In genomic region chr16:11612110-11612981, GRCh38 we compare ENCODE assay signal across 12 cellular contexts. TPM values are rescaled to one million over a fixed set of nuclear protein-coding genes. Genes with fewer than 3 reads are reported as not detected.
DNase-seq lines count a peak whose midpoint lies in the region; ATAC-seq and TF ChIP-seq lines count a peak whose summit lies in the region.
"Had no signal": no experiment of that assay in that cellular context is flagged by ENCODE, and none has a peak within 500 bp of the region (broad histone marks: within the 10 kb centered on the region; RNA-seq: fewer than 3 reads in every experiment).

No MANE protein-coding gene starts in this region.

- H2BK5ac ChIP-seq in neuronal stem cell (ENCODE audit: low read length), result no peak overlapping the region

- H3K9me3 ChIP-seq in OCI-LY1 (ENCODE audit: low read length), result no peaks in the 10 kb centered on the region
- H3K9me3 ChIP-seq in neuronal stem cell (replicated peaks in 1 of 2; ENCODE audit: control insufficient read depth in 2 of 2, insufficient read depth in 1 of 2, low read depth in 1 of 2, low read length in 2 of 2), result no peaks in the 10 kb centered on the region

- H2BK12ac ChIP-seq in neuronal stem cell (ENCODE audit: low read length), result no peak overlapping the region

- CTCF ChIA-PET in GM10248 (lab: Yijun Ruan, JAX), result interaction anchor here (0.6 to 2.0 kb wide), 5 partner anchors 15 to 204 kb away, joined by 3 to 8 read pairs (median 3); no protein-coding TSS in a partner anchor

- no peak overlapping the region for H3K4me3 ChIP-seq in OCI-LY1 (ENCODE audit: low read depth, low read length, poor library complexity, severe bottlenecking)
- H3K4me3 ChIP-seq in neuronal stem cell (ENCODE audit: low read length in 2 of 2), result no peak overlapping the region

- no peak overlapping the region for H4K8ac ChIP-seq in neuronal stem cell (ENCODE audit: low read depth, low read length)

- H3K79me1 ChIP-seq in neuronal stem cell (ENCODE audit: low read depth, low read length), result no peaks in the 10 kb centered on the region

- H3K23ac ChIP-seq in neuronal stem cell (ENCODE audit: low read depth, low read length, poor library complexity), result no peak overlapping the region

- H3K27ac ChIP-seq in OCI-LY1 (ENCODE audit: low read depth, low read length, poor library complexity, severe bottlenecking), result peak overlapping the region; percentile 92
- H3K27ac ChIP-seq in neuronal stem cell (replicated peaks; ENCODE audit: low read length), result no peak overlapping the region

- no peak overlapping the region for H2BK120ac ChIP-seq in neuronal stem cell (ENCODE audit: low read depth, low read length)

- H3K4ac ChIP-seq in neuronal stem cell (ENCODE audit: low read length), result peak overlapping the region; percentile 78

- no peaks in the 10 kb centered on the region for H3K27me3 ChIP-seq in OCI-LY1 (ENCODE audit: insufficient read depth, low read length)
- peaks cover 0 to 35% (median 0%) of the 10 kb centered on the region in 3 experiments for H3K27me3 ChIP-seq in neuronal stem cell (ENCODE audit: control insufficient read depth in 3 of 3, insufficient read depth in 3 of 3, low read depth in 1 of 3, low read length in 3 of 3)

- DNase-seq in GM10248 (ENCODE audit: extremely low spot score) (peak; percentile 40), neuronal stem cell (ENCODE audit: low spot score) (no peak), inferior parietal cortex (ENCODE audit: extremely low spot score) (no peak), NCI-H1092 (lab: John Stamatoyannopoulos, UW) (no peak), germinal center (ENCODE audit: low spot score) (no peak)
- DNase-seq in central memory CD4-positive, alpha-beta T cell, result no peak
- DNase-seq: activated CD4-positive, alpha-beta T cell treated with anti-CD3 and anti-CD28 coated beads for 48 hours; effector CD8-positive, alpha-beta T cell; NCI-H1105 treated with DMSO at 0.1 percent for 48 hours; stimulated activated naive CD4-positive, alpha-beta T cell treated with Interleukin-2 at 50 U/mL for 16 hours had no signal

- H3K9me2 ChIP-seq in OCI-LY1 (ENCODE audit: low read depth, low read length), result no peaks in the 10 kb centered on the region

- no CpG with 5 or more reads among the region's 19 CpGs for WGBS in neuronal stem cell (ENCODE audit: extremely low coverage in 2 of 2, insufficient read length in 2 of 2, insufficient replicate concordance in 1 of 2), 2 donors

- H2BK15ac ChIP-seq in neuronal stem cell (ENCODE audit: low read length), result peak overlapping the region; percentile 99

- H3K4me1 ChIP-seq in OCI-LY1 (ENCODE audit: insufficient read depth, low read length, severe bottlenecking) (peaks cover 57% of the 10 kb centered on the region), neuronal stem cell (ENCODE audit: control insufficient read depth in 2 of 2, insufficient read depth in 1 of 2, low read depth in 1 of 2, low read length in 2 of 2) (peaks cover 7 to 20% of the 10 kb centered on the region in 2 donors)

- H4K20me1 ChIP-seq in OCI-LY1 (ENCODE audit: insufficient read depth, low read length), result no peaks in the 10 kb centered on the region

- no peak overlapping the region for H3K4me2 ChIP-seq in OCI-LY1 (ENCODE audit: low read length)
- H3K4me2 ChIP-seq in neuronal stem cell (ENCODE audit: insufficient read depth, low read length, poor library complexity, severe bottlenecking), result no peak overlapping the region

- ATAC-seq in esophagus mucosa, result peak; percentile 72

- peak overlapping the region; percentile 17 for H3K14ac ChIP-seq in neuronal stem cell (ENCODE audit: low read length)

- H3K18ac ChIP-seq in neuronal stem cell (ENCODE audit: low read length), result peak overlapping the region; percentile 65

- no peaks in the 10 kb centered on the region for H3F3A ChIP-seq in OCI-LY1 (ENCODE audit: insufficient read depth, low read length)

- H2AFZ ChIP-seq in OCI-LY1 (ENCODE audit: low read length) (no peak overlapping the region), neuronal stem cell (ENCODE audit: low read length) (no peak overlapping the region)

- H3K79me2 ChIP-seq in OCI-LY1 (ENCODE audit: insufficient read depth, low read length), result no peaks in the 10 kb centered on the region

- POLR2A ChIA-PET in GM10248 (lab: Yijun Ruan, JAX), result interaction anchor here (0.7 kb wide), 1 partner anchor 62 kb away, joined by 3 read pairs; no protein-coding TSS in a partner anchor

- TF ChIP-seq CTCF in GM10248 (IDR thresholded peaks at IDR 0.05; ENCODE audit: control extremely low read depth, extremely low read depth, low read depth, missing control alignments) (no peak), OCI-LY1 (IDR thresholded peaks at IDR 0.05; ENCODE audit: low read length) (no peak)

- H3K36me3 ChIP-seq in OCI-LY1 (ENCODE audit: insufficient read depth, low read length), result no peaks in the 10 kb centered on the region
- no peaks in the 10 kb centered on the region for H3K36me3 ChIP-seq in neuronal stem cell (replicated peaks in 1 of 2; ENCODE audit: control insufficient read depth in 2 of 2, insufficient read depth in 2 of 2, low read length in 2 of 2)

- peak overlapping the region; percentile 74 for H2AK5ac ChIP-seq in neuronal stem cell (ENCODE audit: low read depth, low read length)

- H3K9ac ChIP-seq in OCI-LY1 (ENCODE audit: low read length), result no peak overlapping the region; the same call in 1 of the 2 replicates
- no peak overlapping the region for H3K9ac ChIP-seq in neuronal stem cell (ENCODE audit: low read depth, low read length, poor library complexity)

- no peak overlapping the region for H4K91ac ChIP-seq in neuronal stem cell (ENCODE audit: low read depth, low read length, poor library complexity)

RNA-seq across cellular contexts. Expression of gene LITAF, which starts 25.6 kb away (rescaled TPM):
- total RNA-seq in esophagus mucosa, result 36.9 TPM
- 85.6 TPM for polyA plus RNA-seq in neuronal stem cell (2013, experiment 1 of 2)
- polyA plus RNA-seq in neuronal stem cell (2013, experiment 2 of 2), result 87.4 TPM

RNA-seq across cellular contexts. Expression of gene SNN, which starts 55.9 kb away (rescaled TPM):
- 19.1 TPM for total RNA-seq in esophagus mucosa
- polyA plus RNA-seq in neuronal stem cell (2013, experiment 1 of 2), result 84.2 TPM
- polyA plus RNA-seq in neuronal stem cell (2013, experiment 2 of 2), result 83.6 TPM
